ENCODE assay signal across 2 cellular contexts in genomic region chr3:113249111-113249510, GRCh38.
TF ChIP-seq lines count a peak whose summit lies in the region.

No MANE protein-coding gene starts in this region.

TF ChIP-seq in A549, 52 proteins besides CTCF, POLR2A, EP300 and RAD21:
- TF ChIP-seq CBX8 (IDR thresholded peaks at IDR 0.05), result no peak
- TF ChIP-seq EHF (CRISPR knock-in tag; IDR thresholded peaks at IDR 0.05), result no peak
- TF ChIP-seq GATA3 (IDR thresholded peaks at IDR 0.05; ENCODE audit: borderline replicate concordance), result no peak
- no peak for TF ChIP-seq CBX2 (IDR thresholded peaks at IDR 0.05; ENCODE audit: borderline replicate concordance, low read depth)
- TF ChIP-seq CHD2 (IDR thresholded peaks at IDR 0.05; ENCODE audit: low read length, partially characterized antibody), result no peak
- TF ChIP-seq HOXB13 (CRISPR knock-in tag; IDR thresholded peaks at IDR 0.05; ENCODE audit: low read depth), result no peak
- no peak for TF ChIP-seq RCOR1 (IDR thresholded peaks at IDR 0.05; ENCODE audit: low read depth, low read length)
- no peak for TF ChIP-seq TFCP2L1 (CRISPR knock-in tag; IDR thresholded peaks at IDR 0.05)
- no peak for TF ChIP-seq NPAS2 (CRISPR knock-in tag; IDR thresholded peaks at IDR 0.05; ENCODE audit: borderline replicate concordance)
- TF ChIP-seq MAFK (IDR thresholded peaks at IDR 0.05; ENCODE audit: partially characterized antibody), result no peak
- TF ChIP-seq PBX3 (IDR thresholded peaks at IDR 0.05), result no peak
- TF ChIP-seq HEYL (CRISPR knock-in tag; IDR thresholded peaks at IDR 0.05), result no peak
- TF ChIP-seq POLR2AphosphoS2 (conservative IDR thresholded peaks at IDR 0.05; ENCODE audit: low read length), result no peak
- TF ChIP-seq RNF2 (IDR thresholded peaks at IDR 0.05; ENCODE audit: borderline replicate concordance, low read depth), result no peak
- TF ChIP-seq KDM1A (IDR thresholded peaks at IDR 0.05; ENCODE audit: low read depth), result no peak
- TF ChIP-seq ATOH8 (CRISPR knock-in tag; IDR thresholded peaks at IDR 0.05; ENCODE audit: low read depth), result no peak
- TF ChIP-seq RFX5 (IDR thresholded peaks at IDR 0.05), result no peak
- no peak for TF ChIP-seq ZC3H11A (IDR thresholded peaks at IDR 0.05)
TF ChIP-seq in A549: peak in this region for 0.

TF ChIP-seq in IMR-90, 13 proteins besides CTCF, POLR2A, EP300 and RAD21:
- TF ChIP-seq RCOR1 (IDR thresholded peaks at IDR 0.05; ENCODE audit: insufficient replicate concordance, low read length) (no peak), MXI1 (IDR thresholded peaks at IDR 0.05; ENCODE audit: borderline replicate concordance, low read depth, low read length) (peak; percentile 97), FOS (IDR thresholded peaks at IDR 0.05; ENCODE audit: low read depth, low read length) (peak; percentile 61), USF2 (IDR thresholded peaks at IDR 0.05; ENCODE audit: low read depth, low read length) (peak; percentile 81)
